In the genomic region with DNA sequence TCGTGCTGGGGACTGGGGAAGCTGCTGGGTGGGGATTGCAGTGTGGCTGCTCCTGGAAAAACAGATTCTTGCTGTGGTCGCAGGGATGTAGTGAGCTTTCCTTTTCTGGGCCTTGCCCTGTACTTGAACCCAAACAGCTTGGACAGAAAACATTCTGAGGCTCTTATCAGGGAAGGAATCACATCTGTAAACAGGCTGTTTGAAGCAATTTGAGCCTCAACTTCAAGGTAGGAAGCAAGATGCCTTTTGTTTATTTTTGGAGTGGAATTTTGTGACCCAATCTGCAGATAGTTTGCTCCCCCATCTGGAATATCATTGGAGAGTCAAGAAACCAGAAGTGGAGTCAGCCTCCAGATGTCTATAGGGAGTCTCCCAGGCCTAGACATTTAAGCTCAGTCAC, we compare ENCODE assay signal across 20 cellular contexts.
"Had no signal": no experiment of that assay in that cellular context is flagged by ENCODE, and none has a peak within 500 bp of the region (broad histone marks: within the 10 kb centered on the region; RNA-seq: fewer than 3 reads in every experiment).

No MANE protein-coding gene starts in this region.

- H3K4me3 ChIP-seq: adrenal gland, gastroesophageal sphincter, mucosa of descending colon, right lobe of liver, transverse colon had no signal

- H3K27ac Mint-ChIP-seq: activated naive CD8-positive, alpha-beta T cell; memory B cell; stimulated activated memory B cell treated with anti-CD40 and anti-IgM and Interleukin-4, amounts not matched to agents 10 μg/mL and 1 μg/mL and 100 μg/mL, for 72 hours had no signal

- H3K4me3 Mint-ChIP-seq: activated naive CD8-positive, alpha-beta T cell; memory B cell; stimulated activated memory B cell treated with anti-CD40 and anti-IgM and Interleukin-4, amounts not matched to agents 10 μg/mL and 1 μg/mL and 100 μg/mL, for 72 hours had no signal

- H3K4me1 ChIP-seq: adrenal gland, gastroesophageal sphincter, right lobe of liver, transverse colon had no signal

- DNase-seq: activated CD4-positive, alpha-beta T cell treated with anti-CD3 and anti-CD28 coated beads, Interleukin-2, amount 50 U/mL, for 1 hour; activated CD4-positive, CD25-positive, alpha-beta regulatory T cell treated with anti-CD3 and anti-CD28 coated beads, Interleukin-2, amount 50 U/mL, for 72 hours; activated T-cell treated with anti-CD3 and anti-CD28 coated beads, Interleukin-2, amount 50 U/mL, for 1 hour; adrenal gland; dermis blood vessel endothelial cell; effector CD8-positive, alpha-beta T cell; head of caudate nucleus; islet precursor cell; left cardiac atrium; mucosa of descending colon; posterior cingulate gyrus; right lobe of liver; small intestine; transverse colon had no signal

- H3K36me3 ChIP-seq: adrenal gland, gastroesophageal sphincter, right lobe of liver, transverse colon had no signal

- FAIRE-seq: small intestine, urothelium cell line had no signal

- H3K27me3 ChIP-seq: gastroesophageal sphincter, right lobe of liver, transverse colon had no signal

- H3K36me3 Mint-ChIP-seq: activated naive CD8-positive, alpha-beta T cell; memory B cell; stimulated activated memory B cell treated with anti-CD40 and anti-IgM and Interleukin-4, amounts not matched to agents 10 μg/mL and 1 μg/mL and 100 μg/mL, for 72 hours had no signal

- H3K27me3 Mint-ChIP-seq: memory B cell; stimulated activated memory B cell treated with anti-CD40 and anti-IgM and Interleukin-4, amounts not matched to agents 10 μg/mL and 1 μg/mL and 100 μg/mL, for 72 hours had no signal

- H3K4me1 Mint-ChIP-seq: memory B cell; stimulated activated memory B cell treated with anti-CD40 and anti-IgM and Interleukin-4, amounts not matched to agents 10 μg/mL and 1 μg/mL and 100 μg/mL, for 72 hours had no signal

- H3K9me3 Mint-ChIP-seq: memory B cell had no signal

- H3K9me3 ChIP-seq: adrenal gland, gastroesophageal sphincter, mucosa of descending colon, right lobe of liver, transverse colon had no signal

- H3K27ac ChIP-seq: adrenal gland, gastroesophageal sphincter, right lobe of liver, transverse colon, VCaP had no signal
